In genomic region chr18:22273101-22274039, GRCh38 we compare ENCODE assay signal across 8 cellular contexts.
"Had no signal": no experiment of that assay in that cellular context is flagged by ENCODE, and none has a peak within 500 bp of the region (broad histone marks: within the 10 kb centered on the region; RNA-seq: fewer than 3 reads in every experiment).

No MANE protein-coding gene starts in this region.

- H3K4me1 ChIP-seq: HAP-1 had no signal

- ATAC-seq: HCT116 had no signal

- H3K36me3 ChIP-seq: HAP-1 had no signal

- H3K9ac ChIP-seq: GM23248 had no signal

- H3K9me3 Mint-ChIP-seq: IgD-negative memory B cell had no signal

- H3K9me3 ChIP-seq: HAP-1 had no signal

- H3K4me1 Mint-ChIP-seq: IgD-negative memory B cell had no signal

- H3K27me3 Mint-ChIP-seq: IgD-negative memory B cell had no signal

- FAIRE-seq: HTR-8/SVneo had no signal

- H3K27ac Mint-ChIP-seq: IgD-negative memory B cell had no signal

- H2AFZ ChIP-seq: GM23248 had no signal

- DNase-seq: GM23248, GOT3, H7, KG1 had no signal

- H3K27ac ChIP-seq: GM23248 had no signal

- H3K4me3 ChIP-seq: GM23248, HAP-1 had no signal
